In genomic region chr11:2512431-2513407, GRCh38 we compare ENCODE assay signal across 12 cellular contexts.
DNase-seq lines count a peak whose midpoint lies in the region; ATAC-seq and TF ChIP-seq lines count a peak whose summit lies in the region.
"Had no signal": no experiment of that assay in that cellular context is flagged by ENCODE, and none has a peak within 500 bp of the region (broad histone marks: within the 10 kb centered on the region; RNA-seq: fewer than 3 reads in every experiment).

No MANE protein-coding gene starts in this region.

- no peak for TF ChIP-seq POLR2A in Peyer's patch (IDR thresholded peaks at IDR 0.05)

- H3K27me3 ChIP-seq in Peyer's patch (no peaks in the 10 kb centered on the region), heart right ventricle (no peaks in the 10 kb centered on the region), mesenchymal stem cell (ENCODE audit: control insufficient read depth in 1 of 2, insufficient read depth in 1 of 2, low read length in 2 of 2) (peaks cover 29 to 37% of the 10 kb centered on the region in 2 experiments)
- H3K27me3 ChIP-seq: neutrophil had no signal

- no peak overlapping the region for H3K14ac ChIP-seq in mesenchymal stem cell (ENCODE audit: low read length in 2 of 2)

- no peak overlapping the region for H3K18ac ChIP-seq in mesenchymal stem cell (ENCODE audit: low read depth in 1 of 2, low read length in 2 of 2)

- no peak for TF ChIP-seq CTCF in Peyer's patch (IDR thresholded peaks at IDR 0.05)
- TF ChIP-seq CTCF in heart right ventricle (IDR thresholded peaks at IDR 0.05) = no peak
- TF ChIP-seq CTCF in omental fat pad (IDR thresholded peaks at IDR 0.05) = no peak

- no peak overlapping the region for H3K23ac ChIP-seq in mesenchymal stem cell (ENCODE audit: low read length in 2 of 2)

- no peaks in the 10 kb centered on the region for H3K4me1 ChIP-seq in Peyer's patch
- peaks cover 12 to 73% (median 58%) of the 10 kb centered on the region in 9 donors for H3K4me1 ChIP-seq in heart right ventricle
- H3K4me1 ChIP-seq in mesenchymal stem cell (ENCODE audit: control insufficient read depth, insufficient read depth, low read depth, low read length) = no peaks in the 10 kb centered on the region

- H2AK5ac ChIP-seq in mesenchymal stem cell (ENCODE audit: low read length, severe bottlenecking) = no peak overlapping the region

- no peak overlapping the region for H2AFZ ChIP-seq in mesenchymal stem cell (ENCODE audit: low read depth, low read length)
- H2AFZ ChIP-seq: PC-9 had no signal

- no peak overlapping the region for H2BK15ac ChIP-seq in mesenchymal stem cell (ENCODE audit: low read depth, poor library complexity, severe bottlenecking)

- intact Hi-C loops in heart right ventricle (cut with DNase I) = loop anchor here in 3 of 10 donors (2.0 to 5.0 kb wide), 4 partner anchors 50 to 70 kb away; partner anchors contain the start of gene TRPM5 (in 1 of the 3)

- no peak overlapping the region for H4K91ac ChIP-seq in mesenchymal stem cell (ENCODE audit: low read length)

- no peak overlapping the region for H2BK120ac ChIP-seq in mesenchymal stem cell (ENCODE audit: low read depth, low read length)

- no peak overlapping the region for H3K4me3 ChIP-seq in Peyer's patch
- H3K4me3 ChIP-seq in heart right ventricle = no peak overlapping the region
- no peak overlapping the region for H3K4me3 ChIP-seq in mesenchymal stem cell (ENCODE audit: insufficient read depth in 1 of 2, low read depth in 1 of 2, low read length in 2 of 2)
- H3K4me3 ChIP-seq: PC-9 had no signal

- H3K36me3 ChIP-seq in Peyer's patch = no peaks in the 10 kb centered on the region
- no peaks in the 10 kb centered on the region for H3K36me3 ChIP-seq in heart right ventricle
- no peaks in the 10 kb centered on the region for H3K36me3 ChIP-seq in mesenchymal stem cell (ENCODE audit: control insufficient read depth in 1 of 2, insufficient read depth in 2 of 2, low read depth in 1 of 2, low read length in 2 of 2)
- H3K36me3 ChIP-seq: neutrophil had no signal

- H3K79me1 ChIP-seq in mesenchymal stem cell (replicated peaks; ENCODE audit: low read length, poor library complexity, severe bottlenecking) = no peaks in the 10 kb centered on the region

- no peak overlapping the region for H3K4ac ChIP-seq in mesenchymal stem cell (ENCODE audit: low read depth in 1 of 2, low read length in 2 of 2)

- 82 to 83% methylated on average over 21 of the region's 21 CpGs for WGBS in heart right ventricle, 2 donors
- WGBS in mesenchymal stem cell = 80% methylated on average over 21 of the region's 21 CpGs

- no peak overlapping the region for H4K8ac ChIP-seq in mesenchymal stem cell (ENCODE audit: low read length)

- no peak overlapping the region for H3K4me2 ChIP-seq in mesenchymal stem cell (ENCODE audit: low read length, poor library complexity, severe bottlenecking)
- H3K4me2 ChIP-seq: PC-9 had no signal

- H3K27ac ChIP-seq in Peyer's patch (no peak overlapping the region), heart right ventricle (peak overlapping the region in 8 of 10 donors; percentile 70 to 83 (median 76)), mesenchymal stem cell (ENCODE audit: low read length, poor library complexity, severe bottlenecking) (no peak overlapping the region)
- H3K27ac ChIP-seq: PC-9 had no signal

- H2BK12ac ChIP-seq in mesenchymal stem cell (ENCODE audit: low read length in 2 of 2) = no peak overlapping the region

- H3K9me3 ChIP-seq in Peyer's patch (no peaks in the 10 kb centered on the region), heart right ventricle (no peaks in the 10 kb centered on the region), mesenchymal stem cell (ENCODE audit: control insufficient read depth, low read length) (no peaks in the 10 kb centered on the region)
- H3K9me3 ChIP-seq: neutrophil had no signal

- ATAC-seq in heart right ventricle = peak in 2 of 8 donors; percentile 2 to 9
- ATAC-seq in omental fat pad (ENCODE audit: low FRiP score) = no peak

- DNase-seq in Ammon's horn (ENCODE audit: low spot score) (peak; percentile 1), Peyer's patch (peak in 2 of 3 donors; percentile 37 to 44), heart right ventricle (no peak), omental fat pad (ENCODE audit: low spot score) (peak; percentile 18), midbrain (lab: John Stamatoyannopoulos, UW) (no peak), mesenchymal stem cell (no peak), cerebellar cortex (ENCODE audit: low spot score) (no peak), UCSD-AML1 (lab: John Stamatoyannopoulos, UW; ENCODE audit: unreplicated experiment) (no peak)
- DNase-seq: DND-41, HCEC 1CT, PC-9 had no signal

- no peak overlapping the region for H3K9ac ChIP-seq in mesenchymal stem cell (ENCODE audit: low read length)

- no peak overlapping the region for H2BK5ac ChIP-seq in mesenchymal stem cell (ENCODE audit: low read depth, low read length, poor library complexity, severe bottlenecking)

Comparison
In these comparisons a context has a peak if more than half of its experiments do, and no peak if none do; other contexts are left out.
1. DNase-seq: peak in Ammon's horn (single experiment), Peyer's patch (2 of 3) and omental fat pad (single experiment); none in heart right ventricle (0 of 2), midbrain (single experiment), mesenchymal stem cell (single experiment), cerebellar cortex (single experiment) and UCSD-AML1 (single experiment).
2. H3K27ac ChIP-seq: peak in heart right ventricle (8 of 10); none in Peyer's patch (0 of 4) and mesenchymal stem cell (single experiment).